ENCODE assay signal across 11 cellular contexts in genomic region chr4:129342820-129343219, GRCh38.
DNase-seq lines count a peak whose midpoint lies in the region; ATAC-seq, FAIRE-seq and TF ChIP-seq lines count a peak whose summit lies in the region.
"Had no signal": no experiment of that assay in that cellular context is flagged by ENCODE, and none has a peak within 500 bp of the region (broad histone marks: within the 10 kb centered on the region; RNA-seq: fewer than 3 reads in every experiment).

No MANE protein-coding gene starts in this region.

- no peak overlapping the region for H2BK20ac ChIP-seq in IMR-90 (ENCODE audit: low read depth, low read length)

- no peak for TF ChIP-seq CTCF in A549 (IDR thresholded peaks at IDR 0.05)
- no peak for TF ChIP-seq CTCF in IMR-90 (conservative IDR thresholded peaks at IDR 0.05; ENCODE audit: low read depth, low read length)

- no peak overlapping the region for H3K14ac ChIP-seq in IMR-90 (replicated peaks; ENCODE audit: low read depth, low read length)

- H2AK9ac ChIP-seq in IMR-90 (replicated peaks; ENCODE audit: low read depth, low read length, poor library complexity), result no peak overlapping the region

- no peak overlapping the region for H4K91ac ChIP-seq in IMR-90 (ENCODE audit: insufficient read depth, low read depth, low read length)

- H3K4ac ChIP-seq in IMR-90 (ENCODE audit: low read depth, low read length), result no peak overlapping the region

- no peak overlapping the region for H2AFZ ChIP-seq in IMR-90 (replicated peaks; ENCODE audit: low read length, poor library complexity)

- no peak overlapping the region for H3K56ac ChIP-seq in IMR-90 (ENCODE audit: extremely low read depth, insufficient read depth, low read length)

- no peak for TF ChIP-seq POLR2A in A549 (IDR thresholded peaks at IDR 0.05; ENCODE audit: low read length)
- no peak for TF ChIP-seq POLR2A in IMR-90 (IDR thresholded peaks at IDR 0.05; ENCODE audit: low read depth, low read length)

- H3K9me3 ChIP-seq in A549 (no peaks in the 10 kb centered on the region), IMR-90 (ENCODE audit: control insufficient read depth, insufficient read depth, low read length) (no peaks in the 10 kb centered on the region)

- H3K79me1 ChIP-seq in IMR-90 (ENCODE audit: low read depth in 1 of 2, low read length in 2 of 2), result no peaks in the 10 kb centered on the region

- POLR2A ChIA-PET in A549 (lab: Yijun Ruan, JAX), result no interaction called here
- POLR2A ChIA-PET in IMR-90 (lab: Charles Lee; ENCODE audit: unreplicated experiment), result no interaction called here

- DNase-seq in A549 (ENCODE audit: low read depth in 1 of 2, low spot score in 1 of 2) (peak in 1 of 2 experiments; percentile 23), IMR-90 (peak; percentile 67), amniotic epithelial cell (ENCODE audit: low read depth) (peak; percentile 94), kidney tubule cell (ENCODE audit: low spot score) (peak; percentile 90), GM19240 (ENCODE audit: insufficient read length, low spot score) (no peak)
- no peak for DNase-seq in central memory CD4-positive, alpha-beta T cell
- DNase-seq in activated T-cell treated with anti-CD3 and anti-CD28 coated beads, Interleukin-2, amount 50 U/mL, for 4 hours, result no peak
- DNase-seq: activated naive CD8-positive, alpha-beta T cell treated with anti-CD3 and anti-CD28 coated beads, Interleukin-2, amount 50 U/mL, for 24 hours; CD8-positive, alpha-beta T cell; T-helper 1 cell had no signal

- no peak overlapping the region for H2BK120ac ChIP-seq in IMR-90 (ENCODE audit: low read depth, low read length)

- H3K4me3 ChIP-seq in A549, result 0 out of 3 replicates have a peak overlapping the region, but pooled peaks have one; percentile 18
- peak overlapping the region; percentile 49; the same call in 1 of the 2 replicates for H3K4me3 ChIP-seq in IMR-90 (ENCODE audit: insufficient read depth, low read depth, low read length)

- H3K9ac ChIP-seq in IMR-90 (ENCODE audit: low read depth, low read length), result no peak overlapping the region; the same call in 1 of the 2 replicates

- in situ Hi-C loops in IMR-90 (cut with MboI; ENCODE audit: low sequenced_read_pairs), result no loop called here

- no peaks in the 10 kb centered on the region for H3K9me1 ChIP-seq in IMR-90 (ENCODE audit: insufficient read depth, low read length)

- intact Hi-C loops in IMR-90 (cut with micrococcal nuclease), result loop anchor here (5.0 to 10.0 kb wide), 3 partner anchors 468 to 1151 kb away; partner anchors contain the start of gene PGRMC2

- H3K4me1 ChIP-seq in A549, result 0 out of 3 replicates have a peak, but pooled peaks cover 4% of the 10 kb centered on the region
- H3K4me1 ChIP-seq in IMR-90 (ENCODE audit: control insufficient read depth, insufficient read depth, low read length), result no peaks in the 10 kb centered on the region

- no peaks in the 10 kb centered on the region for H3K9me3 Mint-ChIP-seq in activated T-cell treated with anti-CD3 and anti-CD28 coated beads, Interleukin-2, amount 50 U/mL, for 4 hours
- H3K9me3 Mint-ChIP-seq: activated naive CD8-positive, alpha-beta T cell treated with anti-CD3 and anti-CD28 coated beads, Interleukin-2, amount 50 U/mL, for 24 hours; CD8-positive, alpha-beta T cell had no signal

- no peak overlapping the region for H2AK5ac ChIP-seq in IMR-90 (ENCODE audit: low read depth, low read length)

- TF ChIP-seq RAD21 in A549 (conservative IDR thresholded peaks at IDR 0.05 in 1 of 2, IDR thresholded peaks at IDR 0.05 in 1 of 2) (no peak), IMR-90 (IDR thresholded peaks at IDR 0.05; ENCODE audit: low read length) (no peak)

- TF ChIP-seq EP300 in A549 (IDR thresholded peaks at IDR 0.05), result no peak

- H3K4me1 Mint-ChIP-seq in activated T-cell treated with anti-CD3 and anti-CD28 coated beads, Interleukin-2, amount 50 U/mL, for 4 hours (ENCODE audit: low read depth), result no peaks in the 10 kb centered on the region
- H3K4me1 Mint-ChIP-seq: activated naive CD8-positive, alpha-beta T cell treated with anti-CD3 and anti-CD28 coated beads, Interleukin-2, amount 50 U/mL, for 24 hours had no signal

- dilution Hi-C loops in IMR-90 (cut with HindIII; ENCODE audit: low sequenced_read_pairs, unreplicated experiment), result no loop called here

- H2BK15ac ChIP-seq in IMR-90 (ENCODE audit: low read depth, low read length), result no peak overlapping the region

- 0 out of 4 replicates have a peak overlapping the region, but pooled peaks of 1 of the 2 experiments have one; percentile 31 for H4K8ac ChIP-seq in IMR-90 (ENCODE audit: low read depth in 2 of 2, low read length in 2 of 2)

- H3K4me2 ChIP-seq in A549, result peak overlapping the region; percentile 65
- H3K4me2 ChIP-seq in IMR-90 (ENCODE audit: low read depth, low read length), result peak overlapping the region; percentile 94; the same call in 1 of the 2 replicates

- BruUV-seq in IMR-90 (replicated peaks; lab: Mats Ljungman, UMichigan), result no TSS peak

- no peak overlapping the region for H3K4me3 Mint-ChIP-seq in activated T-cell treated with anti-CD3 and anti-CD28 coated beads, Interleukin-2, amount 50 U/mL, for 4 hours
- H3K4me3 Mint-ChIP-seq: activated naive CD8-positive, alpha-beta T cell treated with anti-CD3 and anti-CD28 coated beads, Interleukin-2, amount 50 U/mL, for 24 hours; CD8-positive, alpha-beta T cell had no signal

- H3K27ac ChIP-seq in A549, result 0 out of 6 replicates have a peak overlapping the region, but pooled peaks of 1 of the 2 experiments have one; percentile 33
- H3K27ac ChIP-seq in IMR-90 (ENCODE audit: insufficient read depth, low read length), result no peak overlapping the region

- H3K36me3 ChIP-seq in IMR-90 (ENCODE audit: control insufficient read depth, insufficient read depth, low read length), result no peaks in the 10 kb centered on the region

- no peak for FAIRE-seq in A549 (lab: Jason Lieb, UNC)

- no peak overlapping the region for H2BK5ac ChIP-seq in IMR-90 (ENCODE audit: low read depth, low read length, poor library complexity, severe bottlenecking)

- H3K23ac ChIP-seq in IMR-90 (ENCODE audit: low read depth, low read length), result no peak overlapping the region

- H3K18ac ChIP-seq in IMR-90 (ENCODE audit: low read depth, low read length), result no peak overlapping the region; the same call in 1 of the 2 replicates

- ATAC-seq in A549 (peak in 1 of 2 experiments; percentile 60; a peak in 3 of 6 replicates), IMR-90 (ENCODE audit: low read depth) (peak; percentile 75), GM21526 (IDR thresholded peaks at IDR 0.05; ENCODE audit: low FRiP score, unreplicated experiment) (no peak)
- ATAC-seq in activated T-cell treated with anti-CD3 and anti-CD28 coated beads, Interleukin-2, amount 50 U/mL, for 4 hours, result no peak
- ATAC-seq: activated naive CD8-positive, alpha-beta T cell treated with anti-CD3 and anti-CD28 coated beads, Interleukin-2, amount 50 U/mL, for 24 hours; CD8-positive, alpha-beta T cell had no signal

- 6% methylated on average over 3 of the region's 3 CpGs for WGBS in A549 (ENCODE audit: missing lambda C conversion rate)
- no CpG with 5 or more reads among the region's 3 CpGs for WGBS in IMR-90 (ENCODE audit: extremely low coverage in 2 of 2, insufficient read length in 1 of 2), 2 experiments

- no peaks in the 10 kb centered on the region for H3K36me3 Mint-ChIP-seq in activated T-cell treated with anti-CD3 and anti-CD28 coated beads, Interleukin-2, amount 50 U/mL, for 4 hours (ENCODE audit: insufficient read depth)
- H3K36me3 Mint-ChIP-seq: CD8-positive, alpha-beta T cell had no signal

- H3K27me3 Mint-ChIP-seq in activated T-cell treated with anti-CD3 and anti-CD28 coated beads, Interleukin-2, amount 50 U/mL, for 4 hours (ENCODE audit: low read depth), result peaks cover 5% of the 10 kb centered on the region

- peak overlapping the region; percentile 58; the same call in 1 of the 2 replicates for H4K5ac ChIP-seq in IMR-90 (ENCODE audit: low read depth, low read length)

- H4K20me1 ChIP-seq in IMR-90 (ENCODE audit: insufficient read depth, low read length), result no peaks in the 10 kb centered on the region

- H3K27me3 ChIP-seq in IMR-90 (ENCODE audit: control insufficient read depth, insufficient read depth, low read length), result no peaks in the 10 kb centered on the region; the same call in 1 of the 2 replicates

- CTCF ChIA-PET in A549 (lab: Yijun Ruan, JAX), result interaction anchor here (0.6 to 1.2 kb wide), 4 partner anchors 15 to 1156 kb away, joined by 3 to 4 read pairs (median 4); no protein-coding TSS in a partner anchor
- CTCF ChIA-PET in IMR-90 (lab: Yijun Ruan, JAX), result interaction anchor here (0.6 kb wide), 2 partner anchors 27 to 116 kb away, joined by 4 to 5 read pairs; no protein-coding TSS in a partner anchor

TF ChIP-seq in A549, 52 proteins besides CTCF, POLR2A, EP300 and RAD21:
- no peak for TF ChIP-seq JUN (IDR thresholded peaks at IDR 0.05)
- TF ChIP-seq SMC3 (IDR thresholded peaks at IDR 0.05), result no peak
- TF ChIP-seq NPAS2 (CRISPR knock-in tag; IDR thresholded peaks at IDR 0.05; ENCODE audit: borderline replicate concordance), result no peak
- no peak for TF ChIP-seq ZFP36 (IDR thresholded peaks at IDR 0.05; ENCODE audit: borderline replicate concordance, partially characterized antibody)
- peak; percentile 69 to 73 for TF ChIP-seq CEBPB (IDR thresholded peaks at IDR 0.05)

TF ChIP-seq in IMR-90, 13 proteins besides CTCF, POLR2A, EP300 and RAD21:
- TF ChIP-seq CEBPB (IDR thresholded peaks at IDR 0.05; ENCODE audit: low read depth, low read length), result peak; percentile 94
- TF ChIP-seq CHD1 (IDR thresholded peaks at IDR 0.05; ENCODE audit: low read depth, low read length), result no peak
- no peak for TF ChIP-seq RCOR1 (IDR thresholded peaks at IDR 0.05; ENCODE audit: insufficient replicate concordance, low read length)
- TF ChIP-seq FOS (IDR thresholded peaks at IDR 0.05; ENCODE audit: low read depth, low read length), result peak; percentile 4; the same call in 1 of the 2 replicates

Comparison
In these comparisons a context has a peak if more than half of its experiments do, and no peak if none do; other contexts are left out.
1. DNase-seq: peak in IMR-90 (single experiment), amniotic epithelial cell (single experiment) and kidney tubule cell (single experiment); none in central memory CD4-positive, alpha-beta T cell (single experiment), GM19240 (single experiment) and activated T-cell treated with anti-CD3 and anti-CD28 coated beads, Interleukin-2, amount 50 U/mL, for 4 hours (single experiment).